ENCODE assay signal across 9 cellular contexts in the genomic region with DNA sequence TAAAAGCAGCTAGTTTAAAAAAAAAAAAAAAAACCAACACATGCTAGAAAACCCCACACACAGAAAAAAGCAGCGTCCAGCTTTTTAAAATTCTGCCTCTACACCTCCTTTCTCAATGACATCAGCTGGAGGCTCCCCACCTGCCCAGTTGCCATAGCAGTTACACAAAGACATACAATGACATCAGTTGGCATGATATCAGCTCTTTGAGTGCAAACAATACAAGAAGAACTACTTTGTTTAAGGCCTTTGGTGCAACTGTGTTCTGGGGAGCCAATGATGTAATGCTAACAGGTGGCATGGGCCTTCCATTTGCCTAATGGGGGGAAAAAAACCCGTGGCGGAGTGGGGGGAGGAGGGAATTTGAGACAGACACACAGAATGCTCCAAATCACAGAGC. TPM values are rescaled to one million over a fixed set of nuclear protein-coding genes. Genes with fewer than 3 reads are reported as not detected.
A peak's percentile ranks its signal among the peaks of the same experiment; 100 is the strongest.
DNase-seq lines count a peak whose midpoint lies in the region; ATAC-seq and TF ChIP-seq lines count a peak whose summit lies in the region.
"Had no signal": no experiment of that assay in that cellular context is flagged by ENCODE, and none has a peak within 500 bp of the region (broad histone marks: within the 10 kb centered on the region; RNA-seq: fewer than 3 reads in every experiment).

No MANE protein-coding gene starts in this region.

- peaks cover 22% of the 10 kb centered on the region for H3K4me1 Mint-ChIP-seq in nephron

- no peaks in the 10 kb centered on the region for H3K27me3 Mint-ChIP-seq in nephron (ENCODE audit: low read depth)

- H3K36me3 ChIP-seq in effector memory CD4-positive, alpha-beta T cell (ENCODE audit: control insufficient read depth, insufficient read depth, low read length): no peaks in the 10 kb centered on the region

- no peaks in the 10 kb centered on the region for H3K27me3 ChIP-seq in effector memory CD4-positive, alpha-beta T cell (replicated peaks; ENCODE audit: control insufficient read depth, insufficient read depth, low read length, poor library complexity, severe bottlenecking)

- no peaks in the 10 kb centered on the region for H3K9me3 Mint-ChIP-seq in nephron

- DNase-seq in Caki2 (ENCODE audit: low read depth): peak; percentile 65
- peak; percentile 90 for DNase-seq in NCI-H1092 treated with DMSO at 0.1 percent for 48 hours (lab: John Stamatoyannopoulos, UW)
- peak; percentile 79 for DNase-seq in T-helper 22 cell (ENCODE audit: low read depth)
- peak; percentile 61 to 69 (median 63) for DNase-seq in effector memory CD4-positive, alpha-beta T cell
- no peak for DNase-seq in ecto neural progenitor cell (ENCODE audit: low spot score)
- DNase-seq in Kasumi-1 (lab: John Stamatoyannopoulos, UW): no peak
- DNase-seq: left cardiac atrium had no signal

- no peaks in the 10 kb centered on the region for H3K36me3 Mint-ChIP-seq in nephron (ENCODE audit: low read depth)

- TF ChIP-seq CTCF in nephron (IDR thresholded peaks at IDR 0.05; ENCODE audit: unreplicated experiment in 3 of 3): no peak

- in situ Hi-C loops in Caki2 (cut with HindIII; ENCODE audit: low pct_unique_long_range_greater_than_20kb, low sequenced_read_pairs): no loop called here

- peak overlapping the region; percentile 42 to 86 (median 49) for H3K27ac Mint-ChIP-seq in nephron

- H3K4me1 ChIP-seq in effector memory CD4-positive, alpha-beta T cell (ENCODE audit: control insufficient read depth, insufficient read depth, low read length, poor library complexity, severe bottlenecking): peaks cover 39% of the 10 kb centered on the region

- peak; percentile 42 for ATAC-seq in GM21786 (IDR thresholded peaks at IDR 0.05; ENCODE audit: unreplicated experiment)

- H3K9me3 ChIP-seq in effector memory CD4-positive, alpha-beta T cell (ENCODE audit: control insufficient read depth, low read length): no peaks in the 10 kb centered on the region

- no peak overlapping the region for H3K4me3 ChIP-seq in effector memory CD4-positive, alpha-beta T cell (ENCODE audit: insufficient read depth, low read depth, low read length, poor library complexity, severe bottlenecking)

- H3K4me3 Mint-ChIP-seq in nephron: no peak overlapping the region

- H3K27ac ChIP-seq in effector memory CD4-positive, alpha-beta T cell (ENCODE audit: insufficient read depth, low read length, poor library complexity, severe bottlenecking): peak overlapping the region; percentile 67

RNA-seq across cellular contexts. Expression of gene DUSP10, which starts 32.9 kb away (rescaled TPM):
- total RNA-seq in Caki2 (2014; rRNA removed; shearing (Covaris generic); ENCODE audit: low replicate concordance): 21.7 and 37.5 TPM in 2 replicates

Comparison
In these comparisons a context has a peak if more than half of its experiments do, and no peak if none do; other contexts are left out.
1. DNase-seq: peak in Caki2 (single experiment), NCI-H1092 treated with DMSO at 0.1 percent for 48 hours (single experiment), T-helper 22 cell (single experiment) and effector memory CD4-positive, alpha-beta T cell (3 of 3); none in ecto neural progenitor cell (single experiment) and Kasumi-1 (0 of 2).